ENCODE assay signal across 22 cellular contexts in the genomic region with DNA sequence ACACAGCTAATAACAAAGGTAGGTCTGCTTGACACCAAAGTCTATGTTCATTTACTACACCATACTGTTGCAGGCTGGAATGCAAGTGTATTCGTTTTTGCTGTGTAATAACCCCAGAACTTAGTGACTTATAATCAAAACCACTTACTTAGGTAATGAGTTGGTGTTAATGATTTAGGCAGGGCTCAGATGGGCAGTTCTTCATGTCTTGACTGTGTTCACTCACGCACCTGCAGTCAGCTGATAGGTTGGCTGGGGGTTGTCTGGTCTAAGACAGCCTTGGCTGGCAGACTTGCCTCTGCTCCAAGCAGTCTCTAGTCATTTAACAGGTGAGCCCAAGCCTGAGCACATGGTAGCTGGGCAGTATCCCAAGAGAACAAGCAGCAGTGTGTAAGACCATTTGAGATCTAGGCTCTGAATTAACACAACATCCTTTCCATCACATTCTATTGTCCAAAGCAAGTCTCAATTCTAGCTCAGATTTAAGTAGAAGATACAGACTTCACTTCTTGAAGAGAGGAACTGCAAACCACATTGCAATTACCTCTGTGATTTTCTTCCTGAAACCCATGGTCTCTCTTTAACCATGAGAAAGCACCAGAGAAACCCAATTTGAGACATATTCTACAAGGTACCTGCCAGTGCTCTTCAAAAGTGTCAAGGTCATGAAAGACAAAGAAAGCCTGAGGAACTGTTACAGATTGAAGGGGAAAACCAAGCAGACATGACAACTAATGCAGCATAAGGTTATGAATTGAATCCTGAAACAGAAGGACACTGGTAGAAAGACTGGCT. TPM values are rescaled to one million over a fixed set of nuclear protein-coding genes. Genes with fewer than 3 reads are reported as not detected.
A peak's percentile ranks its signal among the peaks of the same experiment; 100 is the strongest.
DNase-seq lines count a peak whose midpoint lies in the region; ATAC-seq and TF ChIP-seq lines count a peak whose summit lies in the region.
"Had no signal": no experiment of that assay in that cellular context is flagged by ENCODE, and none has a peak within 500 bp of the region (broad histone marks: within the 10 kb centered on the region; RNA-seq: fewer than 3 reads in every experiment).

No MANE protein-coding gene starts in this region.

- no peaks in the 10 kb centered on the region for H3K4me1 ChIP-seq in BE2C
- H3K4me1 ChIP-seq: uterus had no signal

- no peak overlapping the region for H3K4me3 ChIP-seq in BE2C (ENCODE audit: low read depth, low read length)
- H3K4me3 ChIP-seq: mucosa of descending colon, PC-9, uterus had no signal

- ATAC-seq in GM18498 (IDR thresholded peaks at IDR 0.05; ENCODE audit: unreplicated experiment) (peak; percentile 60), GM19395 (IDR thresholded peaks at IDR 0.05; ENCODE audit: unreplicated experiment) (peak; percentile 62), HG02840 (IDR thresholded peaks at IDR 0.05; ENCODE audit: low FRiP score, unreplicated experiment) (peak; percentile 70), HG03521 (IDR thresholded peaks at IDR 0.05; ENCODE audit: unreplicated experiment) (peak; percentile 43), GM21576 (IDR thresholded peaks at IDR 0.05; ENCODE audit: unreplicated experiment) (no peak), GM19328 (IDR thresholded peaks at IDR 0.05; ENCODE audit: unreplicated experiment) (no peak)
- ATAC-seq: mucosa of descending colon; stimulated activated naive B cell treated with anti-CD40 and anti-IgM and Interleukin-4, amounts not matched to agents 10 μg/mL and 1 μg/mL and 100 μg/mL, for 72 hours had no signal

- no peaks in the 10 kb centered on the region for H3K27me3 ChIP-seq in BE2C
- H3K27me3 ChIP-seq: uterus had no signal

- H3K36me3 ChIP-seq in BE2C, result no peaks in the 10 kb centered on the region
- H3K36me3 ChIP-seq: uterus had no signal

- DNase-seq in BE2C, result no peak
- no peak for DNase-seq in AG08395 (ENCODE audit: low spot score)
- DNase-seq: ACHN; activated CD8-positive, alpha-beta memory T cell treated with anti-CD3 and anti-CD28 coated beads for 24 hours; activated effector memory CD4-positive, alpha-beta T cell treated with Interleukin-2 at 50 U/mL for 16 hours; anterior cingulate cortex; COR-L47; glutamatergic neuron; H9; KBM-7; mucosa of descending colon; NCI-H1436; NCI-H446 treated with DMSO at 0.1 percent for 48 hours; PC-9; stimulated activated naive B cell treated with anti-CD40 and anti-IgM and Interleukin-4, amounts not matched to agents 10 μg/mL and 1 μg/mL and 100 μg/mL, for 72 hours; uterus had no signal

- TF ChIP-seq CTCF in BE2C (IDR thresholded peaks at IDR 0.05; ENCODE audit: low read depth, low read length), result no peak

- no peaks in the 10 kb centered on the region for H3K9me3 ChIP-seq in BE2C
- H3K9me3 ChIP-seq: mucosa of descending colon, uterus had no signal

RNA-seq across cellular contexts. Expression of a gene that starts 13.3 kb away (rescaled TPM):
- 0.26 TPM for polyA plus RNA-seq in BE2C (2012; ENCODE audit: insufficient read depth, insufficient read length, low read depth)

Comparison
In these comparisons a context has a peak if more than half of its experiments do, and no peak if none do; other contexts are left out.
1. ATAC-seq: peak in GM18498 (single experiment), GM19395 (single experiment), HG02840 (single experiment) and HG03521 (single experiment); none in GM21576 (single experiment) and GM19328 (single experiment).